1 cellular context compared by ENCODE assay signal in the genomic region with DNA sequence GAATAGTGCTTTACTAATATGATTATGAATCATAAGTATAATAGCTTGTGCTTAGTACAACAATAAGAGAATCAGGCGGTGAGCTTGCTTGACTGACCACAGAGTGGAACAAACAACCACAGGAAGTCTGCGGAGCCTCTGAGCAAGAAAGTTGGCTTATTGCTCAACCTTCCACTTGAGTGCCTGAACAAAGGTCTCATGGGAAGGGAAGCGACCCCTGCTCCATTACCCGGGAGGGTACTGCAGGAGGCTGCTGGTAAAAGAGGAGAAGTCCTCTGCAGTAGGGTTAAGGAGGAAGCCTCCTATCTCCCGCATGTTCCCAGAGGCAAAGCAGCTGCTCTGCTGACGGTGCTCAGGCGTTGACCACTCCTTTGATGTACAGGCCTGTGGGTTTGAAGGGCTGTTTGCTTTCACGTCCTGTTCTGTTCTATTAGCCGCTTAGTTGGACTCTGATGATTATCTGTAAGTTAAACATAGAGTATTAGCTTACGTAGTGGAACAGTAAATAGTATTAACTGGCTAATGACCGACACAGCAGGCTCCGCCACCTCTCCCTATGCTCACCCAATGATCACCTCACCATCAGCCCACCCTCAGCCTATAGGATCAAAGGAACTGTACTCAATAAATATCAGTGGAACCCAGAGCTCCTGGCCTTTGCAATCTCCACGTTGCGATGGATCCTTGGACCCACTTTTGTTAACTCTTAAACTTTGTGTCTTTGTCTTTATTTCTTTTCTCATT.
TF ChIP-seq lines count a peak whose summit lies in the region.

No MANE protein-coding gene starts in this region.

TF ChIP-seq in HepG2, 621 proteins besides CTCF, POLR2A, EP300 and RAD21 (continued from another document and continues in another):
- 0 out of 2 replicates have a peak, but pooled peaks have one; percentile 51 for TF ChIP-seq HOXD1 (CRISPR knock-in tag; IDR thresholded peaks at IDR 0.05)
- TF ChIP-seq, protein P1, sequence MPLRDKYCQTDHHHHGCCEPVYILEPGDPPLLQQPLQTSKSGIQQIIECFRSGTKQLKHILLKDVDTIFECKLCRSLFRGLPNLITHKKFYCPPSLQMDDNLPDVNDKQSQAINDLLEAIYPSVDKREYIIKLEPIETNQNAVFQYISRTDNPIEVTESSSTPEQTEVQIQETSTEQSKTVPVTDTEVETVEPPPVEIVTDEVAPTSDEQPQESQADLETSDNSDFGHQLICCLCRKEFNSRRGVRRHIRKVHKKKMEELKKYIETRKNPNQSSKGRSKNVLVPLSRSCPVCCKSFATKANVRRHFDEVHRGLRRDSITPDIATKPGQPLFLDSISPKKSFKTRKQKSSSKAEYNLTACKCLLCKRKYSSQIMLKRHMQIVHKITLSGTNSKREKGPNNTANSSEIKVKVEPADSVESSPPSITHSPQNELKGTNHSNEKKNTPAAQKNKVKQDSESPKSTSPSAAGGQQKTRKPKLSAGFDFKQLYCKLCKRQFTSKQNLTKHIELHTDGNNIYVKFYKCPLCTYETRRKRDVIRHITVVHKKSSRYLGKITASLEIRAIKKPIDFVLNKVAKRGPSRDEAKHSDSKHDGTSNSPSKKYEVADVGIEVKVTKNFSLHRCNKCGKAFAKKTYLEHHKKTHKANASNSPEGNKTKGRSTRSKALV (CRISPR knock-in tag; IDR thresholded peaks at IDR 0.05) = no peak
- TF ChIP-seq HNRNPL (IDR thresholded peaks at IDR 0.05; ENCODE audit: low read depth, low read length) = no peak
- TF ChIP-seq IKZF1 (IDR thresholded peaks at IDR 0.05) = no peak
- peak; percentile 83 for TF ChIP-seq SOX5 (CRISPR knock-in tag; IDR thresholded peaks at IDR 0.05; ENCODE audit: borderline replicate concordance)
- no peak for TF ChIP-seq RBM39 (IDR thresholded peaks at IDR 0.05; ENCODE audit: low read depth, low read length, poor library complexity, severe bottlenecking)
- peak; percentile 63 for TF ChIP-seq GABPB1 (CRISPR knock-in tag; IDR thresholded peaks at IDR 0.05)
- TF ChIP-seq, protein P2, sequence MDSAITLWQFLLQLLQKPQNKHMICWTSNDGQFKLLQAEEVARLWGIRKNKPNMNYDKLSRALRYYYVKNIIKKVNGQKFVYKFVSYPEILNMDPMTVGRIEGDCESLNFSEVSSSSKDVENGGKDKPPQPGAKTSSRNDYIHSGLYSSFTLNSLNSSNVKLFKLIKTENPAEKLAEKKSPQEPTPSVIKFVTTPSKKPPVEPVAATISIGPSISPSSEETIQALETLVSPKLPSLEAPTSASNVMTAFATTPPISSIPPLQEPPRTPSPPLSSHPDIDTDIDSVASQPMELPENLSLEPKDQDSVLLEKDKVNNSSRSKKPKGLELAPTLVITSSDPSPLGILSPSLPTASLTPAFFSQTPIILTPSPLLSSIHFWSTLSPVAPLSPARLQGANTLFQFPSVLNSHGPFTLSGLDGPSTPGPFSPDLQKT (CRISPR knock-in tag; IDR thresholded peaks at IDR 0.05; ENCODE audit: borderline replicate concordance) = no peak
- peak; percentile 48; the same call in 1 of the 2 replicates for TF ChIP-seq ERF (CRISPR knock-in tag; IDR thresholded peaks at IDR 0.05)
- no peak for TF ChIP-seq ZNF282 (IDR thresholded peaks at IDR 0.05; ENCODE audit: partially characterized antibody)
- TF ChIP-seq ATF1 (CRISPR knock-in tag; IDR thresholded peaks at IDR 0.05) = peak; percentile 90
- TF ChIP-seq ZNF775 (CRISPR knock-in tag; IDR thresholded peaks at IDR 0.05; ENCODE audit: borderline replicate concordance) = no peak
- TF ChIP-seq, protein P3, sequence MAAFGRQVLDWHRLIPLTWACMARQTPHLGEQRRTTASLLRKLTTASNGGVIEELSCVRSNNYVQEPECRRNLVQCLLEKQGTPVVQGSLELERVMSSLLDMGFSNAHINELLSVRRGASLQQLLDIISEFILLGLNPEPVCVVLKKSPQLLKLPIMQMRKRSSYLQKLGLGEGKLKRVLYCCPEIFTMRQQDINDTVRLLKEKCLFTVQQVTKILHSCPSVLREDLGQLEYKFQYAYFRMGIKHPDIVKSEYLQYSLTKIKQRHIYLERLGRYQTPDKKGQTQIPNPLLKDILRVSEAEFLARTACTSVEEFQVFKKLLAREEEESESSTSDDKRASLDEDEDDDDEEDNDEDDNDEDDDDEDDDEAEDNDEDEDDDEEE (CRISPR knock-in tag; IDR thresholded peaks at IDR 0.05) = no peak
- TF ChIP-seq SP5 (CRISPR knock-in tag; IDR thresholded peaks at IDR 0.05; ENCODE audit: borderline replicate concordance, low read depth) = peak; percentile 67; the same call in 1 of the 2 replicates
- peak; percentile 77 for TF ChIP-seq RXRB (CRISPR knock-in tag; IDR thresholded peaks at IDR 0.05; ENCODE audit: borderline replicate concordance)
- no peak; the same call in 1 of the 2 replicates for TF ChIP-seq KDM5B (CRISPR knock-in tag; IDR thresholded peaks at IDR 0.05; ENCODE audit: borderline replicate concordance)
- TF ChIP-seq NCOR1 (IDR thresholded peaks at IDR 0.05; ENCODE audit: borderline replicate concordance, low read length) = peak; percentile 84
- TF ChIP-seq HIVEP1 (CRISPR knock-in tag; IDR thresholded peaks at IDR 0.05) = peak; percentile 47; the same call in 1 of the 2 replicates
- TF ChIP-seq TP53 (CRISPR knock-in tag; conservative IDR thresholded peaks at IDR 0.05) = 0 out of 2 replicates have a peak, but pooled peaks have one; percentile 62
- TF ChIP-seq, protein P4, sequence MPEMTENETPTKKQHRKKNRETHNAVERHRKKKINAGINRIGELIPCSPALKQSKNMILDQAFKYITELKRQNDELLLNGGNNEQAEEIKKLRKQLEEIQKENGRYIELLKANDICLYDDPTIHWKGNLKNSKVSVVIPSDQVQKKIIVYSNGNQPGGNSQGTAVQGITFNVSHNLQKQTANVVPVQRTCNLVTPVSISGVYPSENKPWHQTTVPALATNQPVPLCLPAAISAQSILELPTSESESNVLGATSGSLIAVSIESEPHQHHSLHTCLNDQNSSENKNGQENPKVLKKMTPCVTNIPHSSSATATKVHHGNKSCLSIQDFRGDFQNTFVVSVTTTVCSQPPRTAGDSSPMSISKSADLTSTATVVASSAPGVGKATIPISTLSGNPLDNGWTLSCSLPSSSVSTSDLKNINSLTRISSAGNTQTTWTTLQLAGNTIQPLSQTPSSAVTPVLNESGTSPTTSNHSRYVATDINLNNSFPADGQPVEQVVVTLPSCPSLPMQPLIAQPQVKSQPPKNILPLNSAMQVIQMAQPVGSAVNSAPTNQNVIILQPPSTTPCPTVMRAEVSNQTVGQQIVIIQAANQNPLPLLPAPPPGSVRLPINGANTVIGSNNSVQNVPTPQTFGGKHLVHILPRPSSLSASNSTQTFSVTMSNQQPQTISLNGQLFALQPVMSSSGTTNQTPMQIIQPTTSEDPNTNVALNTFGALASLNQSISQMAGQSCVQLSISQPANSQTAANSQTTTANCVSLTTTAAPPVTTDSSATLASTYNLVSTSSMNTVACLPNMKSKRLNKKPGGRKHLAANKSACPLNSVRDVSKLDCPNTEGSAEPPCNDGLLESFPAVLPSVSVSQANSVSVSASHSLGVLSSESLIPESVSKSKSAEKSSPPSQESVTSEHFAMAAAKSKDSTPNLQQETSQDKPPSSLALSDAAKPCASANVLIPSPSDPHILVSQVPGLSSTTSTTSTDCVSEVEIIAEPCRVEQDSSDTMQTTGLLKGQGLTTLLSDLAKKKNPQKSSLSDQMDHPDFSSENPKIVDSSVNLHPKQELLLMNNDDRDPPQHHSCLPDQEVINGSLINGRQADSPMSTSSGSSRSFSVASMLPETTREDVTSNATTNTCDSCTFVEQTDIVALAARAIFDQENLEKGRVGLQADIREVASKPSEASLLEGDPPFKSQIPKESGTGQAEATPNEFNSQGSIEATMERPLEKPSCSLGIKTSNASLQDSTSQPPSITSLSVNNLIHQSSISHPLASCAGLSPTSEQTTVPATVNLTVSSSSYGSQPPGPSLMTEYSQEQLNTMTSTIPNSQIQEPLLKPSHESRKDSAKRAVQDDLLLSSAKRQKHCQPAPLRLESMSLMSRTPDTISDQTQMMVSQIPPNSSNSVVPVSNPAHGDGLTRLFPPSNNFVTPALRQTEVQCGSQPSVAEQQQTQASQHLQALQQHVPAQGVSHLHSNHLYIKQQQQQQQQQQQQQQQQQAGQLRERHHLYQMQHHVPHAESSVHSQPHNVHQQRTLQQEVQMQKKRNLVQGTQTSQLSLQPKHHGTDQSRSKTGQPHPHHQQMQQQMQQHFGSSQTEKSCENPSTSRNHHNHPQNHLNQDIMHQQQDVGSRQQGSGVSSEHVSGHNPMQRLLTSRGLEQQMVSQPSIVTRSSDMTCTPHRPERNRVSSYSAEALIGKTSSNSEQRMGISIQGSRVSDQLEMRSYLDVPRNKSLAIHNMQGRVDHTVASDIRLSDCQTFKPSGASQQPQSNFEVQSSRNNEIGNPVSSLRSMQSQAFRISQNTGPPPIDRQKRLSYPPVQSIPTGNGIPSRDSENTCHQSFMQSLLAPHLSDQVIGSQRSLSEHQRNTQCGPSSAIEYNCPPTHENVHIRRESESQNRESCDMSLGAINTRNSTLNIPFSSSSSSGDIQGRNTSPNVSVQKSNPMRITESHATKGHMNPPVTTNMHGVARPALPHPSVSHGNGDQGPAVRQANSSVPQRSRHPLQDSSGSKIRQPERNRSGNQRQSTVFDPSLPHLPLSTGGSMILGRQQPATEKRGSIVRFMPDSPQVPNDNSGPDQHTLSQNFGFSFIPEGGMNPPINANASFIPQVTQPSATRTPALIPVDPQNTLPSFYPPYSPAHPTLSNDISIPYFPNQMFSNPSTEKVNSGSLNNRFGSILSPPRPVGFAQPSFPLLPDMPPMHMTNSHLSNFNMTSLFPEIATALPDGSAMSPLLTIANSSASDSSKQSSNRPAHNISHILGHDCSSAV (CRISPR knock-in tag; IDR thresholded peaks at IDR 0.05; ENCODE audit: borderline replicate concordance) = no peak
- peak; percentile 79; the same call in 1 of the 2 replicates for TF ChIP-seq NR2F2 (IDR thresholded peaks at IDR 0.05; ENCODE audit: borderline replicate concordance, low read depth)
- no peak for TF ChIP-seq ZNF160 (CRISPR knock-in tag; IDR thresholded peaks at IDR 0.05)
- peak; percentile 42 for TF ChIP-seq DMAP1 (CRISPR knock-in tag; IDR thresholded peaks at IDR 0.05)
- TF ChIP-seq ZBTB3 (CRISPR knock-in tag; IDR thresholded peaks at IDR 0.05; ENCODE audit: borderline replicate concordance, low read depth) = no peak
- TF ChIP-seq, protein P5, sequence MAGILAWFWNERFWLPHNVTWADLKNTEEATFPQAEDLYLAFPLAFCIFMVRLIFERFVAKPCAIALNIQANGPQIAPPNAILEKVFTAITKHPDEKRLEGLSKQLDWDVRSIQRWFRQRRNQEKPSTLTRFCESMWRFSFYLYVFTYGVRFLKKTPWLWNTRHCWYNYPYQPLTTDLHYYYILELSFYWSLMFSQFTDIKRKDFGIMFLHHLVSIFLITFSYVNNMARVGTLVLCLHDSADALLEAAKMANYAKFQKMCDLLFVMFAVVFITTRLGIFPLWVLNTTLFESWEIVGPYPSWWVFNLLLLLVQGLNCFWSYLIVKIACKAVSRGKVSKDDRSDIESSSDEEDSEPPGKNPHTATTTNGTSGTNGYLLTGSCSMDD (CRISPR knock-in tag; IDR thresholded peaks at IDR 0.05) = no peak
- TF ChIP-seq DPF2 (CRISPR knock-in tag; IDR thresholded peaks at IDR 0.05; ENCODE audit: borderline replicate concordance, low read depth) = peak; percentile 83; the same call in 1 of the 2 replicates
- TF ChIP-seq, protein P6, sequence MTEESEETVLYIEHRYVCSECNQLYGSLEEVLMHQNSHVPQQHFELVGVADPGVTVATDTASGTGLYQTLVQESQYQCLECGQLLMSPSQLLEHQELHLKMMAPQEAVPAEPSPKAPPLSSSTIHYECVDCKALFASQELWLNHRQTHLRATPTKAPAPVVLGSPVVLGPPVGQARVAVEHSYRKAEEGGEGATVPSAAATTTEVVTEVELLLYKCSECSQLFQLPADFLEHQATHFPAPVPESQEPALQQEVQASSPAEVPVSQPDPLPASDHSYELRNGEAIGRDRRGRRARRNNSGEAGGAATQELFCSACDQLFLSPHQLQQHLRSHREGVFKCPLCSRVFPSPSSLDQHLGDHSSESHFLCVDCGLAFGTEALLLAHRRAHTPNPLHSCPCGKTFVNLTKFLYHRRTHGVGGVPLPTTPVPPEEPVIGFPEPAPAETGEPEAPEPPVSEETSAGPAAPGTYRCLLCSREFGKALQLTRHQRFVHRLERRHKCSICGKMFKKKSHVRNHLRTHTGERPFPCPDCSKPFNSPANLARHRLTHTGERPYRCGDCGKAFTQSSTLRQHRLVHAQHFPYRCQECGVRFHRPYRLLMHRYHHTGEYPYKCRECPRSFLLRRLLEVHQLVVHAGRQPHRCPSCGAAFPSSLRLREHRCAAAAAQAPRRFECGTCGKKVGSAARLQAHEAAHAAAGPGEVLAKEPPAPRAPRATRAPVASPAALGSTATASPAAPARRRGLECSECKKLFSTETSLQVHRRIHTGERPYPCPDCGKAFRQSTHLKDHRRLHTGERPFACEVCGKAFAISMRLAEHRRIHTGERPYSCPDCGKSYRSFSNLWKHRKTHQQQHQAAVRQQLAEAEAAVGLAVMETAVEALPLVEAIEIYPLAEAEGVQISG (CRISPR knock-in tag; IDR thresholded peaks at IDR 0.05) = no peak; the same call in 1 of the 2 replicates
- peak; percentile 80 for TF ChIP-seq ZFP36 (IDR thresholded peaks at IDR 0.05; ENCODE audit: borderline replicate concordance, low read depth, low read length, partially characterized antibody)
- TF ChIP-seq, protein P7, sequence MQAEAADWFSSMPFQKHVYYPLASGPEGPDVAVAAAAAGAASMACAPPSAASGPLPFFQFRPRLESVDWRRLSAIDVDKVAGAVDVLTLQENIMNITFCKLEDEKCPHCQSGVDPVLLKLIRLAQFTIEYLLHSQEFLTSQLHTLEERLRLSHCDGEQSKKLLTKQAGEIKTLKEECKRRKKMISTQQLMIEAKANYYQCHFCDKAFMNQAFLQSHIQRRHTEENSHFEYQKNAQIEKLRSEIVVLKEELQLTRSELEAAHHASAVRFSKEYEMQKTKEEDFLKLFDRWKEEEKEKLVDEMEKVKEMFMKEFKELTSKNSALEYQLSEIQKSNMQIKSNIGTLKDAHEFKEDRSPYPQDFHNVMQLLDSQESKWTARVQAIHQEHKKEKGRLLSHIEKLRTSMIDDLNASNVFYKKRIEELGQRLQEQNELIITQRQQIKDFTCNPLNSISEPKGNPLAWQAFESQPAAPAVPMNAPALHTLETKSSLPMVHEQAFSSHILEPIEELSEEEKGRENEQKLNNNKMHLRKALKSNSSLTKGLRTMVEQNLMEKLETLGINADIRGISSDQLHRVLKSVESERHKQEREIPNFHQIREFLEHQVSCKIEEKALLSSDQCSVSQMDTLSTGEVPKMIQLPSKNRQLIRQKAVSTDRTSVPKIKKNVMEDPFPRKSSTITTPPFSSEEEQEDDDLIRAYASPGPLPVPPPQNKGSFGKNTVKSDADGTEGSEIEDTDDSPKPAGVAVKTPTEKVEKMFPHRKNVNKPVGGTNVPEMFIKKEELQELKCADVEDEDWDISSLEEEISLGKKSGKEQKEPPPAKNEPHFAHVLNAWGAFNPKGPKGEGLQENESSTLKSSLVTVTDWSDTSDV (CRISPR knock-in tag; IDR thresholded peaks at IDR 0.05) = no peak
- TF ChIP-seq ZNF749 (CRISPR knock-in tag; IDR thresholded peaks at IDR 0.05; ENCODE audit: borderline replicate concordance) = 0 out of 2 replicates have a peak, but pooled peaks have one; percentile 29
- peak; percentile 67; the same call in 1 of the 2 replicates for TF ChIP-seq HOXA3 (CRISPR knock-in tag; IDR thresholded peaks at IDR 0.05)
